ENCODE assay signal across 1 cellular context in genomic region chr1:221272940-221273339, GRCh38.
TF ChIP-seq lines count a peak whose summit lies in the region.

No MANE protein-coding gene starts in this region.

TF ChIP-seq in SK-N-SH, 30 proteins besides CTCF, POLR2A, EP300 and RAD21 (continued from another document):
- TF ChIP-seq PBX3 (IDR thresholded peaks at IDR 0.05), result no peak
- TF ChIP-seq JUND (IDR thresholded peaks at IDR 0.05), result no peak
TF ChIP-seq in SK-N-SH: peak in this region for 0.
